In the genomic region with DNA sequence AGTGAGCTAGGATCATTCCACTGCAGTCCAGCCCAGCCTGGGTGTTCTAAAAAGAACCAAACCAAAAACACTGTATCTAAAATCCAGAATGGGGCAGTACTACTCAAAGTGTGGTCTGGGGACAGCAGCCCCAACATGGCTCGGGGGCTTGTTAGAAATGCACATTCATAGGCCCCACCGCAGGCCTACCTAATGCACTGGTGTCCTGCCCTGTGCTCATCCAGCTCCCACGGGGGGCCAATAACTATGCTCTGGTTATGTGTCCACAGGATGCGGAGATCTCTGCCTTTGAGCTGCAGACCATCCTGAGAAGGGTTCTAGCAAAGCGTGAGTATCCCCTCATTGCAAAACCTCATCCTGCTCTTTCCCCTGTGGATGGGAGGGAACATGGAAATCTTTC, we compare ENCODE assay signal across 15 cellular contexts.
"Had no signal": no experiment of that assay in that cellular context is flagged by ENCODE, and none has a peak within 500 bp of the region (broad histone marks: within the 10 kb centered on the region; RNA-seq: fewer than 3 reads in every experiment).

No MANE protein-coding gene starts in this region.

- H3K4me1 ChIP-seq: adrenal gland, body of pancreas, parathyroid adenoma, tibial artery, uterus had no signal

- H3K9ac ChIP-seq: parathyroid adenoma had no signal

- H3K9me3 Mint-ChIP-seq: activated naive CD4-positive, alpha-beta T cell treated with anti-CD3 and anti-CD28 coated beads for 36 hours; activated T-cell treated with anti-CD3 and anti-CD28 coated beads, Interleukin-2, amount 50 U/mL, for 4 hours; memory B cell had no signal

- DNase-seq: activated CD4-positive, alpha-beta T cell treated with anti-CD3 and anti-CD28 coated beads, Interleukin-2, amount 50 U/mL, for 48 hours; activated CD4-positive, CD25-positive, alpha-beta regulatory T cell treated with anti-CD3 and anti-CD28 coated beads, Interleukin-2, amount 50 U/mL, for 72 hours; activated CD8-positive, alpha-beta memory T cell treated with anti-CD3 and anti-CD28 coated beads, Interleukin-2, amount 10 ng/mL, durations not matched to agents 7 days and 5 days; activated naive CD4-positive, alpha-beta T cell treated with anti-CD3 and anti-CD28 coated beads for 36 hours; activated T-cell treated with anti-CD3 and anti-CD28 coated beads, Interleukin-2, amount 50 U/mL, for 4 hours; adrenal gland; body of pancreas; foreskin melanocyte; left lung; retina; tibial artery; uterus had no signal

- ATAC-seq: activated CD8-positive, alpha-beta memory T cell treated with anti-CD3 and anti-CD28 coated beads, Interleukin-2, amount 10 ng/mL, durations not matched to agents 7 days and 5 days; activated T-cell treated with anti-CD3 and anti-CD28 coated beads, Interleukin-2, amount 50 U/mL, for 4 hours; body of pancreas; left lung had no signal

- H3K79me2 ChIP-seq: parathyroid adenoma had no signal

- H3K27me3 Mint-ChIP-seq: activated CD8-positive, alpha-beta memory T cell treated with anti-CD3 and anti-CD28 coated beads, Interleukin-2, amount 10 ng/mL, durations not matched to agents 7 days and 5 days; memory B cell had no signal

- H3K4me3 Mint-ChIP-seq: activated CD8-positive, alpha-beta memory T cell treated with anti-CD3 and anti-CD28 coated beads, Interleukin-2, amount 10 ng/mL, durations not matched to agents 7 days and 5 days; activated naive CD4-positive, alpha-beta T cell treated with anti-CD3 and anti-CD28 coated beads for 36 hours; activated T-cell treated with anti-CD3 and anti-CD28 coated beads, Interleukin-2, amount 50 U/mL, for 4 hours; memory B cell had no signal

- H3K27ac ChIP-seq: adrenal gland, left lung, parathyroid adenoma, tibial artery, uterus had no signal

- H3K4me1 Mint-ChIP-seq: activated CD8-positive, alpha-beta memory T cell treated with anti-CD3 and anti-CD28 coated beads, Interleukin-2, amount 10 ng/mL, durations not matched to agents 7 days and 5 days had no signal

- H3K27me3 ChIP-seq: adrenal gland, body of pancreas, left lung, tibial artery, uterus had no signal

- H3K4me3 ChIP-seq: adrenal gland, body of pancreas, left lung, skin epidermis, tibial artery, uterus had no signal

- H3K27ac Mint-ChIP-seq: activated CD8-positive, alpha-beta memory T cell treated with anti-CD3 and anti-CD28 coated beads, Interleukin-2, amount 10 ng/mL, durations not matched to agents 7 days and 5 days; memory B cell had no signal

- H3K9me3 ChIP-seq: adrenal gland, body of pancreas, left lung, tibial artery, uterus had no signal

- H3K36me3 ChIP-seq: uterus had no signal

- H2AFZ ChIP-seq: parathyroid adenoma had no signal
